ENCODE assay signal across 6 cellular contexts in genomic region chr2:138866797-138867196, GRCh38.
"Had no signal": no experiment of that assay in that cellular context is flagged by ENCODE, and none has a peak within 500 bp of the region (broad histone marks: within the 10 kb centered on the region; RNA-seq: fewer than 3 reads in every experiment).

No MANE protein-coding gene starts in this region.

- H3K4me3 ChIP-seq: K562 had no signal

- H3K9ac ChIP-seq: KMS-11 had no signal

- DNase-seq: IMR-90, KBM-7, KG1 had no signal

- H3K27ac ChIP-seq: HL-60, KMS-11 had no signal

- H3K4me2 ChIP-seq: KMS-11 had no signal
